ENCODE assay signal across 35 cellular contexts in genomic region chr2:136647039-136647438, GRCh38.
"Had no signal": no experiment of that assay in that cellular context is flagged by ENCODE, and none has a peak within 500 bp of the region (broad histone marks: within the 10 kb centered on the region; RNA-seq: fewer than 3 reads in every experiment).

No MANE protein-coding gene starts in this region.

- H3K27me3 ChIP-seq: MG63 had no signal

- DNase-seq: Karpas-422, Kasumi-1, MG63, MM.1S, MV-4-11, NCI-H1048, NCI-H1092, NCI-H1092 treated with DMSO at 0.1 percent for 48 hours, NCI-H1105, NCI-H1105 treated with DMSO at 0.1 percent for 48 hours, NCI-H1417, NCI-H1417 treated with DMSO at 0.1 percent for 48 hours, NCI-H1436, NCI-H1436 treated with DMSO at 0.1 percent for 48 hours, NCI-H146, NCI-H1694, NCI-H1694 treated with DMSO at 0.1 percent for 48 hours, NCI-H187, NCI-H187 treated with DMSO at 0.1 percent for 48 hours, NCI-H1930, NCI-H2029, NCI-H2029 treated with DMSO at 0.1 percent for 48 hours, NCI-H2081, NCI-H2081 treated with DMSO at 0.1 percent for 48 hours, NCI-H2107, NCI-H2171, NCI-H2171 treated with DMSO at 0.1 percent for 48 hours, NCI-H2227 treated with DMSO at 0.1 percent for 48 hours, NCI-H226, NCI-H345, NCI-H446, NCI-H446 treated with DMSO at 0.1 percent for 48 hours, NCI-H510A, NCI-H510A treated with DMSO at 0.1 percent for 48 hours, NCI-H524 had no signal

- H3K4me3 ChIP-seq: MG63 had no signal

- H3K36me3 ChIP-seq: MG63 had no signal

- H3K9me3 ChIP-seq: MG63 had no signal
